Comparison of ENCODE assay signal across 11 cellular contexts in genomic region chr10:77907900-77908717, GRCh38. TPM values are rescaled to one million over a fixed set of nuclear protein-coding genes. Genes with fewer than 3 reads are reported as not detected.
DNase-seq lines count a peak whose midpoint lies in the region; ATAC-seq and TF ChIP-seq lines count a peak whose summit lies in the region.
"Had no signal": no experiment of that assay in that cellular context is flagged by ENCODE, and none has a peak within 500 bp of the region (broad histone marks: within the 10 kb centered on the region; RNA-seq: fewer than 3 reads in every experiment).

No MANE protein-coding gene starts in this region.

- H3K36me3 Mint-ChIP-seq in MCF 10A (ENCODE audit: insufficient read depth, unreplicated experiment) (peaks cover 52% of the 10 kb centered on the region), nephron progenitor cell (ENCODE audit: low read depth) (peaks cover 22% of the 10 kb centered on the region)
- H3K36me3 Mint-ChIP-seq in activated naive CD4-positive, alpha-beta T cell treated with anti-CD3 and anti-CD28 coated beads, Interleukin-2, amount 50 U/mL, for 72 hours = no peaks in the 10 kb centered on the region

- H3K27ac Mint-ChIP-seq in MCF 10A (ENCODE audit: low read depth, unreplicated experiment) (peak overlapping the region; percentile 76), nephron progenitor cell (peak overlapping the region; percentile 37)
- H3K27ac Mint-ChIP-seq in activated naive CD4-positive, alpha-beta T cell treated with anti-CD3 and anti-CD28 coated beads, Interleukin-2, amount 50 U/mL, for 72 hours = no peak overlapping the region

- no TSS peak for BruUV-seq in MCF 10A (replicated peaks; lab: Mats Ljungman, UMichigan)

- intact Hi-C loops in MCF 10A (cut with micrococcal nuclease) = loop anchor here (1.0 kb wide), 1 partner anchor 66 kb away; no protein-coding TSS in a partner anchor

- TF ChIP-seq CTCF in GM10266 (IDR thresholded peaks at IDR 0.05; ENCODE audit: control insufficient read depth, insufficient read depth, low read depth, missing control alignments) (peak; percentile 41), MCF 10A (IDR thresholded peaks at IDR 0.05; ENCODE audit: unreplicated experiment) (peak; percentile 37), nephron progenitor cell (IDR thresholded peaks at IDR 0.05) (peak; percentile 27)

- H3K9me3 Mint-ChIP-seq in MCF 10A (ENCODE audit: unreplicated experiment) (no peaks in the 10 kb centered on the region), nephron progenitor cell (no peaks in the 10 kb centered on the region)
- no peaks in the 10 kb centered on the region for H3K9me3 Mint-ChIP-seq in activated naive CD4-positive, alpha-beta T cell treated with anti-CD3 and anti-CD28 coated beads, Interleukin-2, amount 50 U/mL, for 72 hours

- H3K4me1 Mint-ChIP-seq in MCF 10A (ENCODE audit: insufficient read depth, unreplicated experiment) (peaks cover 58% of the 10 kb centered on the region), nephron progenitor cell (peaks cover 47% of the 10 kb centered on the region)

- ATAC-seq in GM19452 (IDR thresholded peaks at IDR 0.05; ENCODE audit: unreplicated experiment) = no peak
- ATAC-seq in HG02642 (IDR thresholded peaks at IDR 0.05; ENCODE audit: poor library complexity, unreplicated experiment) = no peak
- no peak for ATAC-seq in activated naive CD4-positive, alpha-beta T cell treated with anti-CD3 and anti-CD28 coated beads, Interleukin-2, amount 50 U/mL, for 72 hours
- ATAC-seq in HG03521 (IDR thresholded peaks at IDR 0.05; ENCODE audit: unreplicated experiment) = no peak

- H3K4me3 Mint-ChIP-seq in MCF 10A (ENCODE audit: unreplicated experiment) = no peak overlapping the region
- no peak overlapping the region for H3K4me3 Mint-ChIP-seq in nephron progenitor cell

- CTCF ChIA-PET in MCF 10A (lab: Yijun Ruan, JAX) = interaction anchor here (0.9 to 1.3 kb wide), 3 partner anchors 12 to 67 kb away, joined by 3 to 5 read pairs (median 4); no protein-coding TSS in a partner anchor

- H3K27me3 Mint-ChIP-seq in MCF 10A (ENCODE audit: insufficient read depth, unreplicated experiment) (no peaks in the 10 kb centered on the region), nephron progenitor cell (ENCODE audit: low read depth, poor library complexity) (no peaks in the 10 kb centered on the region)

- DNase-seq in GM10266 (ENCODE audit: extremely low spot score) (no peak), HK-2 (ENCODE audit: unreplicated experiment) (peak; percentile 22), MCF 10A (ENCODE audit: unreplicated experiment) (peak; percentile 68), nephron progenitor cell (no peak)
- DNase-seq in activated naive CD4-positive, alpha-beta T cell treated with anti-CD3 and anti-CD28 coated beads, Interleukin-2, amount 50 U/mL, for 72 hours (ENCODE audit: low spot score in 2 of 2) = no peak
- DNase-seq: activated CD4-positive, alpha-beta T cell treated with anti-CD3 and anti-CD28 coated beads, Interleukin-2, amount 50 U/mL, for 48 hours; NCI-H1417 treated with DMSO at 0.1 percent for 48 hours; SHP77 had no signal

- POLR2A ChIA-PET in MCF 10A (lab: Yijun Ruan, JAX) = interaction anchor here (0.8 to 4.3 kb wide), 8 partner anchors 9 to 78 kb away, joined by 3 to 23 read pairs (median 4); no protein-coding TSS in a partner anchor

RNA-seq across cellular contexts. Expression of gene DLG5, which starts 18.4 kb away (rescaled TPM):
- total RNA-seq in MCF 10A (2022) = 126 and 127 TPM in 2 replicates
- 1 to 10 TPM; 1.3 to 4.6 TPM for total RNA-seq in activated naive CD4-positive, alpha-beta T cell treated with anti-CD3 and anti-CD28 coated beads, Interleukin-2, amount 50 U/mL, for 72 hours

Comparison
In these comparisons a context has a peak if more than half of its experiments do, and no peak if none do; other contexts are left out.
1. DNase-seq: peak in HK-2 (single experiment) and MCF 10A (single experiment); none in GM10266 (single experiment), nephron progenitor cell (single experiment) and activated naive CD4-positive, alpha-beta T cell treated with anti-CD3 and anti-CD28 coated beads, Interleukin-2, amount 50 U/mL, for 72 hours (0 of 2).
2. H3K27ac Mint-ChIP-seq: peak in MCF 10A (single experiment) and nephron progenitor cell (single experiment); none in activated naive CD4-positive, alpha-beta T cell treated with anti-CD3 and anti-CD28 coated beads, Interleukin-2, amount 50 U/mL, for 72 hours (0 of 2).
3. RNA of gene DLG5, which starts 18.4 kb away (total RNA-seq): 126 to 127 TPM in MCF 10A; 1.3 to 4.6 TPM in activated naive CD4-positive, alpha-beta T cell treated with anti-CD3 and anti-CD28 coated beads, Interleukin-2, amount 50 U/mL, for 72 hours; every median in the first group is over 10 times any median in the second.
4. Peak in every context shown above with its lines, with median percentiles within 50 percentile points of each other: CTCF ChIP-seq.